In the genomic region with DNA sequence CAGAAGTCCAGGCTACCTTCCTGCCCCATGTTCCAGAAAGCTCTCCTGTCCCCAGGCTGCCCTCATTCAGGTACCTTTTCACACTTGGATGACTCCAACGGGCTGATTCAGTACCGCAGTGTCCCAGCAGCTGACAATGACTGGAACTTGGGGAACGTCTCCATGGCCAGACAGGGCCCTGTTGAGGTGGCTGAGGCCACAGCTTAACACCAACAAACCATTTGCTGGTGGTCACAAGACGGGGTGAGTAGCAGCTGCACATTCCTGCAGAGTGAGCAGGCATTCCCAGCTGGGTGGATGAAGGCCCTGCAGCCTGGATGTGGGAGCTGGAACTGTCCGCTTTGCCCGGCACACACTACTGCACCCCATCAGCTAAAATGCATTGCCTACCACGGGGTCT, we compare ENCODE assay signal across 5 cellular contexts.
DNase-seq lines count a peak whose midpoint lies in the region; ATAC-seq and TF ChIP-seq lines count a peak whose summit lies in the region.
"Not testable (repeated sequence)": the region's sequence is repeated elsewhere in the genome, so short reads cannot be mapped to it uniquely, and the experiment has no call there.

No MANE protein-coding gene starts in this region.

- H3K4me1 ChIP-seq in PC-3 (ENCODE audit: insufficient read depth, low read length); heart left ventricle; psoas muscle: not testable (repeated sequence)

- not testable (repeated sequence) for H3K79me2 ChIP-seq in PC-3 (ENCODE audit: low read length)

- H3K9me3 ChIP-seq in PC-3 (ENCODE audit: low read length); heart left ventricle; psoas muscle: not testable (repeated sequence)

- CTCF ChIA-PET in PC-3 (lab: Charles Lee): not testable (repeated sequence)

- H3K4me3 ChIP-seq in PC-3 (ENCODE audit: low read length); heart left ventricle; psoas muscle: not testable (repeated sequence)

- not testable (repeated sequence) for H3K36me3 ChIP-seq in PC-3 (ENCODE audit: low read depth, low read length); heart left ventricle; psoas muscle (ENCODE audit: insufficient read depth in 1 of 2, low read depth in 1 of 2)

- H3K27ac ChIP-seq in PC-3 (ENCODE audit: low read length); heart left ventricle; psoas muscle: not testable (repeated sequence)

- not testable (repeated sequence) for H3K4me2 ChIP-seq in PC-3 (ENCODE audit: low read length)

- not testable (repeated sequence) for TF ChIP-seq POLR2A in heart left ventricle (IDR thresholded peaks at IDR 0.05)

- intact Hi-C loops in PC-3 (cut with micrococcal nuclease); heart left ventricle (cut with DNase I); psoas muscle (cut with DNase I): not testable (repeated sequence)

- H3F3A ChIP-seq in PC-3 (ENCODE audit: low read length, unreplicated experiment): not testable (repeated sequence)

- no CpG with 5 or more reads among the region's 7 CpGs for WGBS in heart left ventricle, 4 donors
- WGBS in psoas muscle, 3 donors: no CpG with 5 or more reads among the region's 7 CpGs

- DNase-seq in PC-3; heart left ventricle; left lobe of liver (ENCODE audit: low spot score); psoas muscle: not testable (repeated sequence)

- TF ChIP-seq CTCF in PC-3 (conservative IDR thresholded peaks at IDR 0.05; ENCODE audit: low read depth, low read length); heart left ventricle (IDR thresholded peaks at IDR 0.05); psoas muscle (IDR thresholded peaks at IDR 0.05): not testable (repeated sequence)

- H4K20me1 ChIP-seq in PC-3 (ENCODE audit: low read length): not testable (repeated sequence)

- POLR2A ChIA-PET in PC-3 (lab: Charles Lee; ENCODE audit: unreplicated experiment): not testable (repeated sequence)

- not testable (repeated sequence) for H3K9me2 ChIP-seq in PC-3 (replicated peaks; ENCODE audit: low read length)

- TSS peak; percentile 44 for BruUV-seq in PC-3 (replicated peaks; lab: Mats Ljungman, UMichigan)

- ATAC-seq in PC-3 (peak; percentile 17; the same call in 1 of the 2 replicates), SK-N-SH treated with all-trans-retinoic acid at 6 μM for 48 hours (peak; percentile 79), heart left ventricle (peak in 3 of 4 donors; percentile 46 to 63 (median 57)), left lobe of liver (peak; percentile 48), psoas muscle (peak; percentile 78 to 81 (median 78))

- not testable (repeated sequence) for H3K27me3 ChIP-seq in PC-3 (ENCODE audit: low read length); heart left ventricle; psoas muscle (ENCODE audit: insufficient read depth in 3 of 3, low read length in 2 of 3)

- not testable (repeated sequence) for H3K9ac ChIP-seq in PC-3 (ENCODE audit: low read length)

- H2AFZ ChIP-seq in PC-3 (ENCODE audit: low read length): not testable (repeated sequence)

Comparison
In these comparisons a context has a peak if more than half of its experiments do, and no peak if none do; other contexts are left out.
1. ATAC-seq: peak in every context shown above with its lines; median percentile 79 in SK-N-SH treated with all-trans-retinoic acid at 6 μM for 48 hours; 78 in psoas muscle; 57 in heart left ventricle; 48 in left lobe of liver; 17 in PC-3.